In genomic region chr15:94970096-94970495, GRCh38 we compare ENCODE assay signal across 26 cellular contexts.
"Had no signal": no experiment of that assay in that cellular context is flagged by ENCODE, and none has a peak within 500 bp of the region (broad histone marks: within the 10 kb centered on the region; RNA-seq: fewer than 3 reads in every experiment).

No MANE protein-coding gene starts in this region.

- DNase-seq: natural killer cell; occipital lobe; ovary; posterior cingulate gyrus; psoas muscle; right lobe of liver; sigmoid colon; small intestine; stimulated activated CD4-positive, alpha-beta T cell treated with anti-CD3 and anti-CD28 coated beads, Interleukin-15, amount 100 ng/mL, for 24 hours; stimulated activated CD4-positive, alpha-beta T cell treated with anti-CD3 and anti-CD28 coated beads, Interleukin-2, amount 100 ng/mL, for 24 hours; stimulated activated CD4-positive, alpha-beta T cell treated with anti-CD3 and anti-CD28 coated beads, Interleukin-2, amount 100 ng/mL, for 48 hours; stimulated activated CD4-positive, alpha-beta T cell treated with anti-CD3 and anti-CD28 coated beads, Interleukin-4, amount 100 ng/mL, for 24 hours; stimulated activated naive B cell treated with anti-CD40 and anti-IgM and Interleukin-4, amounts not matched to agents 10 μg/mL and 1 μg/mL and 100 μg/mL, for 72 hours; stimulated activated naive CD4-positive, alpha-beta T cell treated with Interleukin-2 at 50 U/mL for 16 hours; stomach; thyroid gland; trophoblast cell; upper lobe of left lung had no signal

- H3K27ac ChIP-seq: neural progenitor cell, ovary, parathyroid adenoma, psoas muscle, right lobe of liver, sigmoid colon, stomach, thoracic aorta, thyroid gland, tibial nerve, upper lobe of left lung, vagina had no signal

- H3K4me2 ChIP-seq: neural progenitor cell had no signal

- H3K79me2 ChIP-seq: parathyroid adenoma had no signal

- H2AFZ ChIP-seq: neural progenitor cell, parathyroid adenoma had no signal

- H3K9me3 ChIP-seq: ovary, psoas muscle, right lobe of liver, sigmoid colon, stomach, thoracic aorta, thyroid gland, tibial nerve, upper lobe of left lung, vagina had no signal

- H3K4me1 ChIP-seq: parathyroid adenoma, psoas muscle, right lobe of liver, sigmoid colon, stomach, upper lobe of left lung, vagina had no signal

- H3K4me3 ChIP-seq: neural progenitor cell, ovary, psoas muscle, right lobe of liver, sigmoid colon, stomach, thoracic aorta, thyroid gland, tibial nerve, upper lobe of left lung, vagina had no signal

- ATAC-seq: natural killer cell; psoas muscle; right cardiac atrium; right lobe of liver; stimulated activated effector memory CD8-positive, alpha-beta T cell treated with anti-CD3 and anti-CD28 coated beads, Interleukin-12 subunit alpha, Interleukin-12 subunit beta, amount 100 ng/mL, for 72 hours; stimulated activated naive B cell treated with anti-CD40 and anti-IgM and Interleukin-4, amounts not matched to agents 10 μg/mL and 1 μg/mL and 100 μg/mL, for 72 hours had no signal

- FAIRE-seq: small intestine, urothelium cell line had no signal

- H3K27me3 ChIP-seq: neural progenitor cell, ovary, right lobe of liver, sigmoid colon, stomach, thyroid gland, tibial nerve, upper lobe of left lung, vagina had no signal

- H3K9ac ChIP-seq: neural progenitor cell, parathyroid adenoma had no signal

- H3K36me3 ChIP-seq: neural progenitor cell, ovary, right lobe of liver, sigmoid colon, stomach, thoracic aorta, thyroid gland, tibial nerve, upper lobe of left lung, vagina had no signal
